13 cellular contexts compared by ENCODE assay signal in genomic region chr22:46115388-46115678, GRCh38. TPM values are rescaled to one million over a fixed set of nuclear protein-coding genes. Genes with fewer than 3 reads are reported as not detected.
DNase-seq lines count a peak whose midpoint lies in the region; ATAC-seq and TF ChIP-seq lines count a peak whose summit lies in the region.
"Had no signal": no experiment of that assay in that cellular context is flagged by ENCODE, and none has a peak within 500 bp of the region (broad histone marks: within the 10 kb centered on the region; RNA-seq: fewer than 3 reads in every experiment).

No MANE protein-coding gene starts in this region.

- CTCF ChIA-PET in CD8-positive, alpha-beta memory T cell (lab: Charles Lee): interaction anchor here (0.8 to 5.9 kb wide), 6 partner anchors 79 to 200 kb away, joined by 3 to 134 read pairs (median 26); no protein-coding TSS in a partner anchor
- CTCF ChIA-PET in HEK293T (lab: Yijun Ruan, JAX): interaction anchor here (2.8 to 9.3 kb wide), 2 partner anchors 109 to 120 kb away, joined by 22 to 113 read pairs; no protein-coding TSS in a partner anchor

- no peak for TF ChIP-seq CTCF in testis (IDR thresholded peaks at IDR 0.05)

- H3K4me3 Mint-ChIP-seq in central memory CD8-positive, alpha-beta T cell: no peak overlapping the region
- no peak overlapping the region for H3K4me3 Mint-ChIP-seq in CD8-positive, alpha-beta memory T cell
- H3K4me3 Mint-ChIP-seq: endodermal cell had no signal

- H3K27me3 Mint-ChIP-seq in central memory CD8-positive, alpha-beta T cell: no peaks in the 10 kb centered on the region
- H3K27me3 Mint-ChIP-seq in CD8-positive, alpha-beta memory T cell: no peaks in the 10 kb centered on the region

- peak; percentile 20 for DNase-seq in LHCN-M2 (ENCODE audit: low read depth)
- no peak for DNase-seq in central memory CD8-positive, alpha-beta T cell (ENCODE audit: low spot score in 2 of 2)
- peak; percentile 13 for DNase-seq in myocyte (ENCODE audit: low read depth)
- no peak for DNase-seq in testis
- no peak for DNase-seq in NCI-H1694 (lab: John Stamatoyannopoulos, UW)
- no peak for DNase-seq in CD8-positive, alpha-beta memory T cell
- no peak for DNase-seq in HEK293T (ENCODE audit: extremely low spot score)
- DNase-seq: amygdala; endodermal cell; H7; mesendoderm; stimulated activated CD4-positive, alpha-beta T cell treated with anti-CD3 and anti-CD28 coated beads, Interleukin-2, amount 100 ng/mL, for 48 hours; stimulated activated naive CD4-positive, alpha-beta T cell had no signal

- no peaks in the 10 kb centered on the region for H3K27me3 ChIP-seq in testis
- H3K27me3 ChIP-seq in CD8-positive, alpha-beta memory T cell (ENCODE audit: insufficient read depth, low read length, poor library complexity, severe bottlenecking): no peaks in the 10 kb centered on the region

- H3K27ac ChIP-seq in testis: peak overlapping the region; percentile 59 to 83
- H3K27ac ChIP-seq in CD8-positive, alpha-beta memory T cell (ENCODE audit: low read depth, low read length): no peak overlapping the region

- H3K4me1 ChIP-seq in testis: peaks cover 81% of the 10 kb centered on the region
- H3K4me1 ChIP-seq in CD8-positive, alpha-beta memory T cell (ENCODE audit: insufficient read depth, low read length): no peaks in the 10 kb centered on the region

- intact Hi-C loops in testis (cut with DNase I; ENCODE audit: low total_unique reads): loop anchor here (5.0 kb wide), 1 partner anchor 108 kb away; no protein-coding TSS in a partner anchor

- no peak for TF ChIP-seq POLR2A in testis (IDR thresholded peaks at IDR 0.05)

- POLR2A ChIA-PET in CD8-positive, alpha-beta memory T cell (lab: Charles Lee): no interaction called here
- POLR2A ChIA-PET in HEK293T (lab: Yijun Ruan, JAX): interaction anchor here (3.3 kb wide), 1 partner anchor 108 kb away, joined by 18 read pairs; no protein-coding TSS in a partner anchor

- ATAC-seq in central memory CD8-positive, alpha-beta T cell (replicated peaks; ENCODE audit: extremely low read depth, poor library complexity, severe bottlenecking): no peak

- H3K36me3 ChIP-seq in testis (ENCODE audit: low read depth, missing control alignments): no peaks in the 10 kb centered on the region
- H3K36me3 ChIP-seq in CD8-positive, alpha-beta memory T cell (ENCODE audit: insufficient read depth, low read length): no peaks in the 10 kb centered on the region

- no peak overlapping the region for H3K4me3 ChIP-seq in testis
- H3K4me3 ChIP-seq in CD8-positive, alpha-beta memory T cell (ENCODE audit: low read length): no peak overlapping the region

- peak overlapping the region; percentile 81 for H3K27ac Mint-ChIP-seq in central memory CD8-positive, alpha-beta T cell (ENCODE audit: low read depth)
- H3K27ac Mint-ChIP-seq in CD8-positive, alpha-beta memory T cell: peak overlapping the region in 1 of 8 donors; percentile 23
- H3K27ac Mint-ChIP-seq: endodermal cell had no signal

- no peaks in the 10 kb centered on the region for H3K9me3 ChIP-seq in testis
- no peaks in the 10 kb centered on the region for H3K9me3 ChIP-seq in CD8-positive, alpha-beta memory T cell (ENCODE audit: low read length)

- H3K4me1 Mint-ChIP-seq in central memory CD8-positive, alpha-beta T cell: no peaks in the 10 kb centered on the region
- H3K4me1 Mint-ChIP-seq in CD8-positive, alpha-beta memory T cell: peaks cover 0 to 5% (median 3%) of the 10 kb centered on the region in 3 donors
- H3K4me1 Mint-ChIP-seq: endodermal cell had no signal

- WGBS in testis, 2 donors: 64 to 70% methylated on average over 4 of the region's 4 CpGs

- H3K9me3 Mint-ChIP-seq in central memory CD8-positive, alpha-beta T cell: no peaks in the 10 kb centered on the region
- no peaks in the 10 kb centered on the region for H3K9me3 Mint-ChIP-seq in CD8-positive, alpha-beta memory T cell
- H3K9me3 Mint-ChIP-seq: endodermal cell had no signal

- peaks cover 10% of the 10 kb centered on the region for H3K36me3 Mint-ChIP-seq in central memory CD8-positive, alpha-beta T cell (ENCODE audit: insufficient read depth)
- peaks cover 0 to 2% (median 0%) of the 10 kb centered on the region in 3 donors for H3K36me3 Mint-ChIP-seq in CD8-positive, alpha-beta memory T cell

TF ChIP-seq in HEK293T, 16 proteins besides CTCF, POLR2A, EP300 and RAD21:
- TF ChIP-seq TARDBP (IDR thresholded peaks at IDR 0.05) (no peak), LEF1 (IDR thresholded peaks at IDR 0.05; ENCODE audit: borderline replicate concordance) (no peak), BHLHE40 (IDR thresholded peaks at IDR 0.05; ENCODE audit: borderline replicate concordance) (no peak), CTBP1 (IDR thresholded peaks at IDR 0.05; ENCODE audit: borderline replicate concordance) (no peak), ARNT (IDR thresholded peaks at IDR 0.05) (no peak)
TF ChIP-seq in HEK293T: peak in this region for 0.

RNA-seq across cellular contexts. Expression of gene PPARA, which starts 35.0 kb away (rescaled TPM):
- total RNA-seq in LHCN-M2 (2014; rRNA removed) (6.3 and 9.1 TPM in 2 replicates), myocyte (17.5 and 26.3 TPM in 2 replicates), testis (10 to 100 TPM; 18.1 to 19.9 TPM)
- 6.6 TPM for polyA plus RNA-seq in LHCN-M2 (2012)
- polyA plus RNA-seq in myocyte (2012): 7.7 TPM
- polyA plus RNA-seq in testis (ENCODE audit: insufficient read depth, low read depth, low replicate concordance): 4.8 TPM
- total RNA-seq in CD8-positive, alpha-beta memory T cell: 10 to 100 TPM; 11.2 to 12.9 TPM
- polyA plus RNA-seq in CD8-positive, alpha-beta memory T cell: 10.1 TPM

Comparison
In these comparisons a context has a peak if more than half of its experiments do, and no peak if none do; other contexts are left out.
1. DNase-seq: peak in LHCN-M2 (single experiment) and myocyte (single experiment); none in central memory CD8-positive, alpha-beta T cell (0 of 2), testis (single experiment), NCI-H1694 (single experiment), CD8-positive, alpha-beta memory T cell (0 of 5) and HEK293T (single experiment).